ENCODE assay signal across 9 cellular contexts in genomic region chr4:150402968-150403367, GRCh38.
DNase-seq lines count a peak whose midpoint lies in the region; ATAC-seq lines count a peak whose summit lies in the region.
"Had no signal": no experiment of that assay in that cellular context is flagged by ENCODE, and none has a peak within 500 bp of the region (broad histone marks: within the 10 kb centered on the region; RNA-seq: fewer than 3 reads in every experiment).

No MANE protein-coding gene starts in this region.

- peak; percentile 86 for ATAC-seq in HG02884 (IDR thresholded peaks at IDR 0.05; ENCODE audit: unreplicated experiment)
- ATAC-seq: A549 had no signal

- DNase-seq in NCI-H2081 (lab: John Stamatoyannopoulos, UW): peak; percentile 64 to 85
- DNase-seq in NCI-H2081 treated with DMSO at 0.1 percent for 48 hours (lab: John Stamatoyannopoulos, UW): no peak
- peak; percentile 83 for DNase-seq in NCI-H345 (lab: John Stamatoyannopoulos, UW)
- DNase-seq in cardiac septum (ENCODE audit: low spot score): peak; percentile 78
- no peak for DNase-seq in middle frontal gyrus (ENCODE audit: extremely low spot score, low spot score)
- DNase-seq in HCEC 1CT: no peak
- DNase-seq in midbrain (lab: John Stamatoyannopoulos, UW): no peak

- intact Hi-C loops in cardiac septum (cut with DNase I): no loop called here

Comparison
In these comparisons a context has a peak if more than half of its experiments do, and no peak if none do; other contexts are left out.
1. DNase-seq: peak in NCI-H2081 (2 of 2), NCI-H345 (single experiment) and cardiac septum (single experiment); none in NCI-H2081 treated with DMSO at 0.1 percent for 48 hours (single experiment), middle frontal gyrus (single experiment), HCEC 1CT (single experiment) and midbrain (single experiment).